In the genomic region with DNA sequence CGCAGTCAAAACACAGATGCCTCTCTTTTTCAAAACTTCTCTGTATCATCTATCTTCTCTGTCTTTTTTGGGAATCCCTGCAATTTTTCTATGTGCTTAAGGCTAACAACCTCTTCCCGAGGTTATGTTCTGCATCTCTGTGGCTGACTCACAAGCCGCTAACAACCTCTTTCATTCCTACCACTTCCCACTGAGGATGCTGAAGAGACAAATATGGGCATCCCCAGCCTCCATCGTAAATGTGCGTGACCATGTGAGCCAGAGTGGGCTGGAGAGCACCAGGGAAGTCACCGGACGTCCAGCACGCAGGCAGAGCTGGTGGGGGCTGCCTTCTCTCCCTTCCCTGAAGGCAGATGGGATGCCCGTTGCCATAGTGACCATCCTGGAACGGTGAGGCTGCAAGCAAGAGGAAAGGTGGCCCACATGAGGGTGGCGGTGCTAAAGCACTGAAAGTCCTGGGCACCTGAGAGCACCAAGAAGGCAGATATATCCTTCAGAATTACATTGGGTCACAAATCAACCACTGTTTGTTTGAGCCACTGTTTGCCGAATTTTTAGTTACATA, we compare ENCODE assay signal across 15 cellular contexts.
"Had no signal": no experiment of that assay in that cellular context is flagged by ENCODE, and none has a peak within 500 bp of the region (broad histone marks: within the 10 kb centered on the region; RNA-seq: fewer than 3 reads in every experiment).

No MANE protein-coding gene starts in this region.

- H3K36me3 ChIP-seq: cardiac muscle cell, lower lobe of right lung had no signal

- H3K27me3 ChIP-seq: cardiac muscle cell, foreskin keratinocyte had no signal

- H3K4me3 ChIP-seq: cardiac muscle cell, lower lobe of right lung had no signal

- H3K9ac ChIP-seq: parathyroid adenoma had no signal

- H3K27ac ChIP-seq: cardiac muscle cell, foreskin keratinocyte, lower lobe of right lung, parathyroid adenoma had no signal

- H3K9me3 ChIP-seq: lower lobe of right lung had no signal

- H3K79me2 ChIP-seq: parathyroid adenoma had no signal

- ATAC-seq: foreskin keratinocyte; left cardiac atrium; lower lobe of right lung; stimulated activated effector memory CD8-positive, alpha-beta T cell treated with anti-CD3 and anti-CD28 coated beads, Interleukin-12 subunit alpha, Interleukin-12 subunit beta, amount 100 ng/mL, for 72 hours; T-cell had no signal

- H2AFZ ChIP-seq: parathyroid adenoma had no signal

- DNase-seq: activated CD4-positive, alpha-beta T cell treated with anti-CD3 and anti-CD28 coated beads, Interleukin-2, amount 50 U/mL, for 4 hours; activated CD4-positive, CD25-positive, alpha-beta regulatory T cell treated with anti-CD3 and anti-CD28 coated beads, Interleukin-2, amount 50 U/mL, for 72 hours; activated naive CD4-positive, alpha-beta T cell; activated T-cell treated with anti-CD3 and anti-CD28 coated beads for 4 hours; aorta; cortex of kidney; effector memory CD4-positive, alpha-beta T cell; foreskin keratinocyte; left cardiac atrium; lower lobe of right lung; T-cell; T1000 had no signal

- H3K4me1 ChIP-seq: foreskin keratinocyte, lower lobe of right lung, parathyroid adenoma had no signal
